ENCODE assay signal across 12 cellular contexts in genomic region chr1:6960291-6960758, GRCh38.
A peak's percentile ranks its signal among the peaks of the same experiment; 100 is the strongest.
DNase-seq lines count a peak whose midpoint lies in the region; ATAC-seq, FAIRE-seq and TF ChIP-seq lines count a peak whose summit lies in the region.
"Had no signal": no experiment of that assay in that cellular context is flagged by ENCODE, and none has a peak within 500 bp of the region (broad histone marks: within the 10 kb centered on the region; RNA-seq: fewer than 3 reads in every experiment).

No MANE protein-coding gene starts in this region.

- intact Hi-C loops in IMR-90 (cut with micrococcal nuclease), result no loop called here
- intact Hi-C loops in kidney (cut with DNase I), result no loop called here

- H3K9me3 ChIP-seq in IMR-90 (ENCODE audit: control insufficient read depth, insufficient read depth, low read length) (peaks cover 3% of the 10 kb centered on the region; the same call in 1 of the 2 replicates), kidney (ENCODE audit: control insufficient read depth in 1 of 2, low read length in 2 of 2) (no peaks in the 10 kb centered on the region)
- H3K9me3 ChIP-seq: SJSA1 had no signal

- H3K4ac ChIP-seq in IMR-90 (ENCODE audit: low read depth, low read length), result no peak overlapping the region

- no peak overlapping the region for H2AK9ac ChIP-seq in IMR-90 (replicated peaks; ENCODE audit: low read depth, low read length, poor library complexity)

- H3K4me2 ChIP-seq in IMR-90 (ENCODE audit: low read depth, low read length), result peak overlapping the region; percentile 37

- H4K91ac ChIP-seq in IMR-90 (ENCODE audit: insufficient read depth, low read depth, low read length), result no peak overlapping the region

- H3K9ac ChIP-seq in IMR-90 (ENCODE audit: low read depth, low read length) (no peak overlapping the region), kidney (ENCODE audit: low read length in 2 of 2) (no peak overlapping the region)

- H3K18ac ChIP-seq in IMR-90 (ENCODE audit: low read depth, low read length), result no peak overlapping the region

- no peak overlapping the region for H4K8ac ChIP-seq in IMR-90 (ENCODE audit: low read depth in 2 of 2, low read length in 2 of 2)

- H2AK5ac ChIP-seq in IMR-90 (ENCODE audit: low read depth, low read length), result no peak overlapping the region

- no peak for TF ChIP-seq CTCF in IMR-90 (conservative IDR thresholded peaks at IDR 0.05; ENCODE audit: low read depth, low read length)
- no peak for TF ChIP-seq CTCF in kidney (IDR thresholded peaks at IDR 0.05; ENCODE audit: borderline replicate concordance, extremely low read depth, insufficient read depth)
- no peak for TF ChIP-seq CTCF in GM13977 (IDR thresholded peaks at IDR 0.05; ENCODE audit: extremely low read depth, insufficient read depth, missing control alignments)

- POLR2A ChIA-PET in IMR-90 (lab: Charles Lee; ENCODE audit: unreplicated experiment), result no interaction called here

- FAIRE-seq in kidney (lab: Jason Lieb, UNC) (no peak), RCC 7860 (lab: Jason Lieb, UNC) (no peak)
- FAIRE-seq: urothelium cell line had no signal

- H2BK15ac ChIP-seq in IMR-90 (ENCODE audit: low read depth, low read length), result no peak overlapping the region

- in situ Hi-C loops in IMR-90 (cut with MboI; ENCODE audit: low sequenced_read_pairs) (no loop called here), GM13977 (cut with MboI; ENCODE audit: low pct_unique_long_range_greater_than_20kb, low sequenced_read_pairs, unreplicated experiment) (no loop called here)

- H4K5ac ChIP-seq in IMR-90 (ENCODE audit: low read depth, low read length), result no peak overlapping the region

- H2BK20ac ChIP-seq in IMR-90 (ENCODE audit: low read depth, low read length), result no peak overlapping the region

- peaks cover 3% of the 10 kb centered on the region; the same call in 1 of the 2 replicates for H3K9me1 ChIP-seq in IMR-90 (ENCODE audit: insufficient read depth, low read length)

- H3K79me1 ChIP-seq in IMR-90 (ENCODE audit: low read depth in 1 of 2, low read length in 2 of 2), result no peaks in the 10 kb centered on the region

- no TSS peak for BruUV-seq in IMR-90 (replicated peaks; lab: Mats Ljungman, UMichigan)

- ATAC-seq in IMR-90 (ENCODE audit: low read depth) (peak; percentile 67), HG02884 (IDR thresholded peaks at IDR 0.05; ENCODE audit: unreplicated experiment) (no peak)
- ATAC-seq: naive thymus-derived CD8-positive, alpha-beta T cell had no signal

- H3K4me3 ChIP-seq in IMR-90 (ENCODE audit: insufficient read depth, low read depth, low read length) (no peak overlapping the region), kidney (ENCODE audit: low read length in 2 of 2) (no peak overlapping the region)
- H3K4me3 ChIP-seq: SJSA1 had no signal

- CTCF ChIA-PET in IMR-90 (lab: Yijun Ruan, JAX), result interaction anchor here (0.7 kb wide), 1 partner anchor 687 kb away, joined by 3 read pairs; no protein-coding TSS in a partner anchor

- TF ChIP-seq POLR2A in IMR-90 (IDR thresholded peaks at IDR 0.05; ENCODE audit: low read depth, low read length), result no peak

- DNase-seq in AG08396 (ENCODE audit: low spot score) (peak; percentile 46), IMR-90 (peak; percentile 45), amniotic stem cell (lab: John Stamatoyannopoulos, UW) (peak; percentile 55), kidney (peak; percentile 31), HuH-7.5 (ENCODE audit: low spot score) (no peak), RCC 7860 (ENCODE audit: low spot score) (no peak), GM13977 (ENCODE audit: low spot score) (no peak)
- DNase-seq: naive thymus-derived CD8-positive, alpha-beta T cell; NCI-H1105 treated with DMSO at 0.1 percent for 48 hours had no signal

- TF ChIP-seq RAD21 in IMR-90 (IDR thresholded peaks at IDR 0.05; ENCODE audit: low read length), result no peak

- no peaks in the 10 kb centered on the region for H3K36me3 ChIP-seq in IMR-90 (ENCODE audit: control insufficient read depth, insufficient read depth, low read length)
- no peaks in the 10 kb centered on the region for H3K36me3 ChIP-seq in kidney (ENCODE audit: control insufficient read depth in 1 of 2, insufficient read depth in 2 of 2, low read length in 2 of 2)
- H3K36me3 ChIP-seq: SJSA1 had no signal

- no peak overlapping the region for H2AFZ ChIP-seq in IMR-90 (replicated peaks; ENCODE audit: low read length, poor library complexity)

- H3K56ac ChIP-seq in IMR-90 (ENCODE audit: extremely low read depth, insufficient read depth, low read length), result no peak overlapping the region

- H4K20me1 ChIP-seq in IMR-90 (ENCODE audit: insufficient read depth, low read length), result no peaks in the 10 kb centered on the region

- WGBS in IMR-90 (ENCODE audit: extremely low coverage in 2 of 2, insufficient read length in 1 of 2), 2 experiments, result 7% methylated on average over 4 of the region's 12 CpGs; no CpG with 5 or more reads in 1 of the 2 experiments

- H3K14ac ChIP-seq in IMR-90 (replicated peaks; ENCODE audit: low read depth, low read length), result no peak overlapping the region

- H3K23ac ChIP-seq in IMR-90 (ENCODE audit: low read depth, low read length), result no peak overlapping the region

- peaks cover 42% of the 10 kb centered on the region for H3K27me3 ChIP-seq in IMR-90 (ENCODE audit: control insufficient read depth, insufficient read depth, low read length)

- H3K27ac ChIP-seq in IMR-90 (ENCODE audit: insufficient read depth, low read length), result no peak overlapping the region
- no peak overlapping the region for H3K27ac ChIP-seq in kidney (ENCODE audit: low read depth in 2 of 2, low read length in 2 of 2)
- H3K27ac ChIP-seq: SJSA1 had no signal

- H2BK5ac ChIP-seq in IMR-90 (ENCODE audit: low read depth, low read length, poor library complexity, severe bottlenecking), result no peak overlapping the region

- no peak overlapping the region for H2BK120ac ChIP-seq in IMR-90 (ENCODE audit: low read depth, low read length)

- H3K4me1 ChIP-seq in IMR-90 (ENCODE audit: control insufficient read depth, insufficient read depth, low read length) (peaks cover 3% of the 10 kb centered on the region; the same call in 1 of the 2 replicates), kidney (ENCODE audit: control insufficient read depth in 1 of 2, insufficient read depth in 1 of 2, low read depth in 1 of 2, low read length in 2 of 2) (peaks cover 6 to 9% of the 10 kb centered on the region in 2 donors)
- H3K4me1 ChIP-seq: SJSA1 had no signal

- dilution Hi-C loops in IMR-90 (cut with HindIII; ENCODE audit: low sequenced_read_pairs, unreplicated experiment), result no loop called here

TF ChIP-seq in IMR-90, 13 proteins besides CTCF, POLR2A, EP300 and RAD21:
- TF ChIP-seq MAFK (IDR thresholded peaks at IDR 0.05; ENCODE audit: low read depth, low read length) (no peak), RCOR1 (IDR thresholded peaks at IDR 0.05; ENCODE audit: insufficient replicate concordance, low read length) (no peak), MAZ (IDR thresholded peaks at IDR 0.05; ENCODE audit: borderline replicate concordance, low read depth, low read length) (no peak), RFX5 (IDR thresholded peaks at IDR 0.05; ENCODE audit: low read depth, low read length) (no peak), BHLHE40 (IDR thresholded peaks at IDR 0.05; ENCODE audit: low read depth, low read length) (no peak), MXI1 (IDR thresholded peaks at IDR 0.05; ENCODE audit: borderline replicate concordance, low read depth, low read length) (no peak), USF2 (IDR thresholded peaks at IDR 0.05; ENCODE audit: low read depth, low read length) (no peak), SMC3 (IDR thresholded peaks at IDR 0.05; ENCODE audit: low read depth, low read length) (no peak), CHD1 (IDR thresholded peaks at IDR 0.05; ENCODE audit: low read depth, low read length) (no peak), NFE2L2 (IDR thresholded peaks at IDR 0.05; ENCODE audit: low read depth, low read length) (no peak), ELK1 (IDR thresholded peaks at IDR 0.05; ENCODE audit: borderline replicate concordance, low read depth, low read length) (no peak), CEBPB (IDR thresholded peaks at IDR 0.05; ENCODE audit: low read depth, low read length) (no peak), FOS (IDR thresholded peaks at IDR 0.05; ENCODE audit: low read depth, low read length) (no peak)
TF ChIP-seq in IMR-90: peak in this region for 0.

Comparison
In these comparisons a context has a peak if more than half of its experiments do, and no peak if none do; other contexts are left out.
1. DNase-seq: peak in AG08396 (single experiment), IMR-90 (single experiment), amniotic stem cell (single experiment) and kidney (single experiment); none in HuH-7.5 (single experiment), RCC 7860 (single experiment) and GM13977 (single experiment).